ENCODE assay signal across 17 cellular contexts in genomic region chr7:41247128-41247865, GRCh38.
DNase-seq lines count a peak whose midpoint lies in the region; ATAC-seq and TF ChIP-seq lines count a peak whose summit lies in the region.
"Had no signal": no experiment of that assay in that cellular context is flagged by ENCODE, and none has a peak within 500 bp of the region (broad histone marks: within the 10 kb centered on the region; RNA-seq: fewer than 3 reads in every experiment).

No MANE protein-coding gene starts in this region.

- DNase-seq in NCI-H2029 (lab: John Stamatoyannopoulos, UW) = peak; percentile 21
- DNase-seq in NCI-H2029 treated with DMSO at 0.1 percent for 48 hours (lab: John Stamatoyannopoulos, UW) = no peak
- DNase-seq in SHP77 (lab: John Stamatoyannopoulos, UW) = peak; percentile 16 to 22
- peak; percentile 48 to 52 for DNase-seq in foreskin fibroblast
- DNase-seq in stimulated activated CD4-positive, alpha-beta T cell treated with anti-CD3 and anti-CD28 coated beads, Interleukin-4, amount 100 ng/mL, for 24 hours = no peak
- DNase-seq in NCI-H1436 (lab: John Stamatoyannopoulos, UW) = no peak
- no peak for DNase-seq in nucleus accumbens (lab: John Stamatoyannopoulos, UW)
- DNase-seq: 8988T; activated CD4-positive, alpha-beta T cell treated with anti-CD3 and anti-CD28 coated beads for 1 hour; activated T-cell treated with anti-CD3 and anti-CD28 coated beads, Interleukin-2, amount 50 U/mL, for 4 hours; CD4-positive, alpha-beta memory T cell; Kasumi-1; NCI-H1930 had no signal

- ATAC-seq in GM21447 (IDR thresholded peaks at IDR 0.05; ENCODE audit: unreplicated experiment) = no peak
- ATAC-seq: activated T-cell treated with anti-CD3 and anti-CD28 coated beads, Interleukin-2, amount 50 U/mL, for 4 hours; GM23338 had no signal

- TF ChIP-seq CTCF in foreskin fibroblast (IDR thresholded peaks at IDR 0.05; ENCODE audit: low read depth, low read length) = no peak

- no peak overlapping the region for H3K4me3 ChIP-seq in foreskin fibroblast (ENCODE audit: low read depth in 1 of 2, low read length in 2 of 2)
- H3K4me3 ChIP-seq: esophagus muscularis mucosa, GM23338, lung had no signal

Comparison
In these comparisons a context has a peak if more than half of its experiments do, and no peak if none do; other contexts are left out.
1. DNase-seq: peak in NCI-H2029 (single experiment), SHP77 (2 of 2) and foreskin fibroblast (2 of 2); none in NCI-H2029 treated with DMSO at 0.1 percent for 48 hours (single experiment), stimulated activated CD4-positive, alpha-beta T cell treated with anti-CD3 and anti-CD28 coated beads, Interleukin-4, amount 100 ng/mL, for 24 hours (single experiment), NCI-H1436 (single experiment) and nucleus accumbens (0 of 56).